Comparison of ENCODE assay signal across 1 cellular context in the genomic region with DNA sequence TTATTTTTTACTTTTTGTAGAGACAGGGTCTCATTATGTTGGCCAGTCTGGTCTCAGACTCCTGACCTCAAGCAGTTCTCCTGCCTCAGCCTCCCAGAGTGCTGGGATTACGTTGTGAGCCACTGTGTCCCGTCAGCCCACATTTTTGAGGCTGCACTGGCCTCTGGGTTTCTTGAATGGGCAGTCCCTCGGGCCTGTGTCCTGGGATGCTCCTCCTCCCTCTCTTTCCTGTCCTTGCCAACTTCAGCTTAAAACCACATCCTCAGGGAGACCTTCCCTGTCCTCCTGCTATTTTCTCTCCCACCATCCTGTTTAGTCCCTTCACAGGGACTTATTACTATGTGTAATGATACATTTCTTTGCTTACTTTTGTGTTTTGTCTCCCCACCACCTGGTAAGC.
TF ChIP-seq lines count a peak whose summit lies in the region.

No MANE protein-coding gene starts in this region.

TF ChIP-seq in WTC11, 78 proteins besides CTCF, POLR2A, EP300 and RAD21 (continued from another document):
- TF ChIP-seq, protein P1, sequence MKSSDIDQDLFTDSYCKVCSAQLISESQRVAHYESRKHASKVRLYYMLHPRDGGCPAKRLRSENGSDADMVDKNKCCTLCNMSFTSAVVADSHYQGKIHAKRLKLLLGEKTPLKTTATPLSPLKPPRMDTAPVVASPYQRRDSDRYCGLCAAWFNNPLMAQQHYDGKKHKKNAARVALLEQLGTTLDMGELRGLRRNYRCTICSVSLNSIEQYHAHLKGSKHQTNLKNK (CRISPR knock-in tag; IDR thresholded peaks at IDR 0.05) = no peak
